ENCODE assay signal across 16 cellular contexts in genomic region chrX:42495139-42495538, GRCh38.
DNase-seq lines count a peak whose midpoint lies in the region; ATAC-seq lines count a peak whose summit lies in the region.
"Had no signal": no experiment of that assay in that cellular context is flagged by ENCODE, and none has a peak within 500 bp of the region (broad histone marks: within the 10 kb centered on the region; RNA-seq: fewer than 3 reads in every experiment).

No MANE protein-coding gene starts in this region.

- no peaks in the 10 kb centered on the region for H3K9me3 Mint-ChIP-seq in activated CD8-positive, alpha-beta memory T cell treated with anti-CD3 and anti-CD28 coated beads, Interleukin-2, amount 10 ng/mL, durations not matched to agents 7 days and 5 days (ENCODE audit: low read depth)
- H3K9me3 Mint-ChIP-seq: brain had no signal

- H3K4me3 Mint-ChIP-seq in activated CD8-positive, alpha-beta memory T cell treated with anti-CD3 and anti-CD28 coated beads, Interleukin-2, amount 10 ng/mL, durations not matched to agents 7 days and 5 days, result no peak overlapping the region
- H3K4me3 Mint-ChIP-seq: activated naive CD8-positive, alpha-beta T cell; brain had no signal

- CTCF ChIA-PET in activated CD8-positive, alpha-beta memory T cell treated with anti-CD3 and anti-CD28 coated beads, Interleukin-2, amount 10 ng/mL, durations not matched to agents 7 days and 5 days (lab: Charles Lee), result no interaction called here

- no peaks in the 10 kb centered on the region for H3K36me3 Mint-ChIP-seq in activated CD8-positive, alpha-beta memory T cell treated with anti-CD3 and anti-CD28 coated beads, Interleukin-2, amount 10 ng/mL, durations not matched to agents 7 days and 5 days
- H3K36me3 Mint-ChIP-seq: activated naive CD8-positive, alpha-beta T cell; brain had no signal

- no peaks in the 10 kb centered on the region for H3K27me3 Mint-ChIP-seq in activated CD8-positive, alpha-beta memory T cell treated with anti-CD3 and anti-CD28 coated beads, Interleukin-2, amount 10 ng/mL, durations not matched to agents 7 days and 5 days
- H3K27me3 Mint-ChIP-seq: activated naive CD8-positive, alpha-beta T cell; brain had no signal

- H3K4me1 Mint-ChIP-seq in activated CD8-positive, alpha-beta memory T cell treated with anti-CD3 and anti-CD28 coated beads, Interleukin-2, amount 10 ng/mL, durations not matched to agents 7 days and 5 days, result no peaks in the 10 kb centered on the region

- DNase-seq in DMS153 (lab: John Stamatoyannopoulos, UW) (peak; percentile 80), NCI-H1105 treated with DMSO at 0.1 percent for 48 hours (lab: John Stamatoyannopoulos, UW) (peak; percentile 80), NCI-H510A treated with DMSO at 0.1 percent for 48 hours (lab: John Stamatoyannopoulos, UW) (peak; percentile 70), kidney tubule cell (ENCODE audit: low spot score) (peak; percentile 61), NCI-H526 (lab: John Stamatoyannopoulos, UW) (no peak)
- DNase-seq in activated CD8-positive, alpha-beta memory T cell treated with anti-CD3 and anti-CD28 coated beads, Interleukin-2, amount 10 ng/mL, durations not matched to agents 7 days and 5 days, result no peak
- DNase-seq: activated T-cell treated with anti-CD3 and anti-CD28 coated beads, Interleukin-2, amount 50 U/mL, for 1 hour; AML-193; foreskin keratinocyte; GDM1; mucosa of descending colon; NCI-H1694 treated with DMSO at 0.1 percent for 48 hours; NK-92 treated with Interleukin-12 subunit alpha and Interleukin-12 subunit beta, amount 100 ng/mL, for 24 hours had no signal

- H3K27ac Mint-ChIP-seq in activated CD8-positive, alpha-beta memory T cell treated with anti-CD3 and anti-CD28 coated beads, Interleukin-2, amount 10 ng/mL, durations not matched to agents 7 days and 5 days, result no peak overlapping the region
- H3K27ac Mint-ChIP-seq: activated naive CD8-positive, alpha-beta T cell; brain had no signal

- ATAC-seq in activated CD8-positive, alpha-beta memory T cell treated with anti-CD3 and anti-CD28 coated beads, Interleukin-2, amount 10 ng/mL, durations not matched to agents 7 days and 5 days, result no peak
- ATAC-seq in GM21717 (IDR thresholded peaks at IDR 0.05; ENCODE audit: unreplicated experiment), result no peak
- ATAC-seq: foreskin keratinocyte, mucosa of descending colon had no signal

Comparison
In these comparisons a context has a peak if more than half of its experiments do, and no peak if none do; other contexts are left out.
1. DNase-seq: peak in DMS153 (single experiment), NCI-H1105 treated with DMSO at 0.1 percent for 48 hours (single experiment), NCI-H510A treated with DMSO at 0.1 percent for 48 hours (single experiment) and kidney tubule cell (single experiment); none in NCI-H526 (0 of 2) and activated CD8-positive, alpha-beta memory T cell treated with anti-CD3 and anti-CD28 coated beads, Interleukin-2, amount 10 ng/mL, durations not matched to agents 7 days and 5 days (single experiment).